Comparison of ENCODE assay signal across 25 cellular contexts in genomic region chr16:52709286-52709685, GRCh38.
DNase-seq lines count a peak whose midpoint lies in the region; ATAC-seq, FAIRE-seq and TF ChIP-seq lines count a peak whose summit lies in the region.
"Had no signal": no experiment of that assay in that cellular context is flagged by ENCODE, and none has a peak within 500 bp of the region (broad histone marks: within the 10 kb centered on the region; RNA-seq: fewer than 3 reads in every experiment).

No MANE protein-coding gene starts in this region.

- no peaks in the 10 kb centered on the region for H3F3A ChIP-seq in GM23248 (ENCODE audit: insufficient read depth)

- TF ChIP-seq CTCF in H1 (IDR thresholded peaks at IDR 0.05; ENCODE audit: control extremely low read depth in 1 of 3, insufficient read depth in 1 of 3, low read depth in 1 of 3, low read length in 3 of 3) (peak; percentile 27 to 38 (median 29)), lung (IDR thresholded peaks at IDR 0.05; ENCODE audit: control extremely low read depth, extremely low read depth) (no peak), Calu3 (IDR thresholded peaks at IDR 0.05; ENCODE audit: unreplicated experiment) (no peak)

- H3K36me3 ChIP-seq in H1 (ENCODE audit: control insufficient read depth in 2 of 4, insufficient read depth in 4 of 4, low read length in 3 of 4): no peaks in the 10 kb centered on the region
- H3K36me3 ChIP-seq in lung (ENCODE audit: control insufficient read depth in 2 of 2, insufficient read depth in 2 of 2, low read length in 2 of 2): no peaks in the 10 kb centered on the region
- H3K36me3 ChIP-seq in GM23248 (ENCODE audit: low read depth): no peaks in the 10 kb centered on the region
- H3K36me3 ChIP-seq: BE2C had no signal

- H2AK5ac ChIP-seq in H1 (ENCODE audit: low read depth, low read length): no peak overlapping the region

- no peak overlapping the region for H3K27ac ChIP-seq in H1 (ENCODE audit: low read depth, low read length)
- no peak overlapping the region for H3K27ac ChIP-seq in lung (ENCODE audit: low read depth in 1 of 2, low read length in 1 of 2)
- H3K27ac ChIP-seq in GM23248: no peak overlapping the region
- H3K27ac ChIP-seq: PC-9, RWPE1 had no signal

- no peak overlapping the region for H4K8ac ChIP-seq in H1 (ENCODE audit: extremely low read depth, insufficient read depth, low read length)

- DNase-seq in NCI-H82 (lab: John Stamatoyannopoulos, UW) (peak; percentile 8), NCI-H82 treated with DMSO at 0.1 percent for 48 hours (lab: John Stamatoyannopoulos, UW; ENCODE audit: unreplicated experiment) (no peak), H1 (ENCODE audit: low read depth in 1 of 2, low spot score in 2 of 2) (no peak), lung (ENCODE audit: low spot score) (peak; percentile 20), GM23248 (no peak), Calu3 (no peak), cardiac septum (ENCODE audit: low spot score) (no peak)
- DNase-seq: BE2C; CD4-positive, alpha-beta memory T cell; HCEC 1CT; Kasumi-1; MM.1S; NCI-H1092; NCI-H146; NCI-H2107; NCI-H510A treated with DMSO at 0.1 percent for 48 hours; NCI-H774; PC-9; SIG-M5 had no signal

- H3K4me1 ChIP-seq in H1 (replicated peaks in 1 of 4; ENCODE audit: control insufficient read depth in 3 of 4, insufficient read depth in 4 of 4, low read length in 3 of 4): 0 out of 7 replicates have a peak, but pooled peaks cover 0 to 2% (median 0%) of the 10 kb centered on the region in 4 experiments
- H3K4me1 ChIP-seq in lung (ENCODE audit: control insufficient read depth in 2 of 2, insufficient read depth in 2 of 2, low read length in 2 of 2): no peaks in the 10 kb centered on the region
- H3K4me1 ChIP-seq in GM23248 (ENCODE audit: insufficient read depth): no peaks in the 10 kb centered on the region

- POLR2A ChIA-PET in H1 (lab: Charles Lee; ENCODE audit: partially characterized antibody): no interaction called here

- H3K27me3 ChIP-seq in H1 (replicated peaks in 1 of 4; ENCODE audit: control insufficient read depth in 3 of 4, extremely low read depth in 1 of 4, insufficient read depth in 3 of 4, low read length in 3 of 4) (no peaks in the 10 kb centered on the region), lung (ENCODE audit: control insufficient read depth, insufficient read depth) (no peaks in the 10 kb centered on the region), GM23248 (replicated peaks; ENCODE audit: insufficient read depth) (no peaks in the 10 kb centered on the region)
- H3K27me3 ChIP-seq: BE2C had no signal

- no TSS peak for BruUV-seq in Calu3 (replicated peaks; lab: Mats Ljungman, UMichigan)

- no peak overlapping the region for H3K4me3 ChIP-seq in H1 (ENCODE audit: extremely low read depth in 1 of 4, insufficient read depth in 2 of 4, low read depth in 3 of 4, low read length in 4 of 4)
- no peak overlapping the region for H3K4me3 ChIP-seq in lung
- H3K4me3 ChIP-seq in GM23248: no peak overlapping the region
- H3K4me3 ChIP-seq: PC-9 had no signal

- H2BK5ac ChIP-seq in H1 (ENCODE audit: low read depth, low read length): no peak overlapping the region

- H3K79me2 ChIP-seq in H1 (ENCODE audit: control insufficient read depth in 1 of 2, insufficient read depth in 2 of 2, low read length in 2 of 2) (no peaks in the 10 kb centered on the region), GM23248 (ENCODE audit: insufficient read depth) (no peaks in the 10 kb centered on the region)

- no peaks in the 10 kb centered on the region for H3K9me2 ChIP-seq in GM23248 (ENCODE audit: insufficient read depth)

- H3K18ac ChIP-seq in H1 (ENCODE audit: extremely low read depth, low read length): no peak overlapping the region

- in situ Hi-C loops in GM23248 (cut with MboI): no loop called here

- H3K56ac ChIP-seq in H1 (replicated peaks; ENCODE audit: insufficient read length, low read depth, low read length): no peak overlapping the region

- no peaks in the 10 kb centered on the region for H3K36me3 Mint-ChIP-seq in Calu3 (ENCODE audit: insufficient read depth, unreplicated experiment)
- H3K36me3 Mint-ChIP-seq: CD4-positive, alpha-beta memory T cell; IgD-negative memory B cell had no signal

- H3K9ac ChIP-seq in H1 (replicated peaks in 1 of 4; ENCODE audit: extremely low read depth in 1 of 4, low read depth in 3 of 4, low read length in 3 of 4): no peak overlapping the region
- H3K9ac ChIP-seq in GM23248: no peak overlapping the region

- no peak for FAIRE-seq in H1 (lab: Jason Lieb, UNC)
- FAIRE-seq: GM12892, GM18507, HTR-8/SVneo had no signal

- H4K5ac ChIP-seq in H1 (ENCODE audit: insufficient read length, low read depth, low read length): no peak overlapping the region

- H3K23ac ChIP-seq in H1 (ENCODE audit: insufficient read length): no peak overlapping the region

- H2BK12ac ChIP-seq in H1 (ENCODE audit: low read depth, low read length): no peak overlapping the region

- no peak overlapping the region for H3K4me3 Mint-ChIP-seq in Calu3 (ENCODE audit: low read depth, unreplicated experiment)
- H3K4me3 Mint-ChIP-seq: CD4-positive, alpha-beta memory T cell; IgD-negative memory B cell had no signal

- CTCF ChIA-PET in H1 (lab: Charles Lee; ENCODE audit: partially characterized antibody) (interaction anchor here (0.6 to 2.7 kb wide), 8 partner anchors 8 to 610 kb away, joined by 3 to 11 read pairs (median 4); no protein-coding TSS in a partner anchor), Calu3 (lab: Charles Lee) (interaction anchor here (1.2 kb wide), 1 partner anchor 203 kb away, joined by 3 read pairs; no protein-coding TSS in a partner anchor)

- H3K9me3 ChIP-seq in H1 (ENCODE audit: insufficient read depth in 2 of 2, low read depth in 1 of 2, low read length in 1 of 2) (no peaks in the 10 kb centered on the region), lung (ENCODE audit: control insufficient read depth in 2 of 2, insufficient read depth in 1 of 2, low read length in 1 of 2) (no peaks in the 10 kb centered on the region), GM23248 (ENCODE audit: low read depth) (no peaks in the 10 kb centered on the region)
- H3K9me3 ChIP-seq: BE2C had no signal

- no peak for TF ChIP-seq EP300 in H1 (IDR thresholded peaks at IDR 0.05; ENCODE audit: borderline replicate concordance in 1 of 2, low read depth in 2 of 2, low read length in 2 of 2)

- H3K9me3 Mint-ChIP-seq in Calu3 (ENCODE audit: low read depth, unreplicated experiment): peaks cover 2% of the 10 kb centered on the region

- H2BK120ac ChIP-seq in H1 (replicated peaks; ENCODE audit: low read depth, low read length): no peak overlapping the region

- H2BK20ac ChIP-seq in H1 (ENCODE audit: low read length): no peak overlapping the region

- H3K4me1 Mint-ChIP-seq in Calu3 (ENCODE audit: low read depth, unreplicated experiment): no peaks in the 10 kb centered on the region
- H3K4me1 Mint-ChIP-seq: CD4-positive, alpha-beta memory T cell; IgD-negative memory B cell had no signal

- no peak overlapping the region for H2AFZ ChIP-seq in H1 (ENCODE audit: low read length)
- no peak overlapping the region for H2AFZ ChIP-seq in GM23248
- H2AFZ ChIP-seq: PC-9 had no signal

- H3K79me1 ChIP-seq in H1 (ENCODE audit: low read depth, low read length): no peaks in the 10 kb centered on the region

- no peaks in the 10 kb centered on the region for H3K23me2 ChIP-seq in H1 (ENCODE audit: low read depth, low read length)

- TF ChIP-seq POLR2A in H1 (IDR thresholded peaks at IDR 0.05; ENCODE audit: control extremely low read depth in 1 of 2, low read depth in 2 of 2, low read length in 2 of 2): no peak

- no peak overlapping the region for H3K27ac Mint-ChIP-seq in Calu3 (ENCODE audit: unreplicated experiment)
- H3K27ac Mint-ChIP-seq: IgD-negative memory B cell had no signal

- no peak overlapping the region for H3K4me2 ChIP-seq in H1 (ENCODE audit: insufficient read depth in 1 of 2, low read depth in 2 of 2, low read length in 2 of 2)
- no peak overlapping the region for H3K4me2 ChIP-seq in GM23248 (ENCODE audit: unreplicated experiment)
- H3K4me2 ChIP-seq: PC-9 had no signal

- no peak overlapping the region for H3K4ac ChIP-seq in H1 (replicated peaks; ENCODE audit: insufficient read length, low read depth, low read length)

- peak; percentile 25 to 63; a peak in 3 of 4 replicates for TF ChIP-seq RAD21 in H1 (IDR thresholded peaks at IDR 0.05 in 1 of 2, conservative IDR thresholded peaks at IDR 0.05 in 1 of 2; ENCODE audit: low read depth in 2 of 2, low read length in 2 of 2)

- H4K91ac ChIP-seq in H1 (replicated peaks; ENCODE audit: insufficient read length, low read length): no peak overlapping the region

- peaks cover 67% of the 10 kb centered on the region for H3K27me3 Mint-ChIP-seq in Calu3 (ENCODE audit: unreplicated experiment)
- H3K27me3 Mint-ChIP-seq: IgD-negative memory B cell had no signal

- ATAC-seq in lung (ENCODE audit: insufficient read depth, low FRiP score): no peak
- ATAC-seq: SK-N-SH treated with all-trans-retinoic acid at 6 μM for 48 hours had no signal

- intact Hi-C loops in Calu3 (cut with micrococcal nuclease; ENCODE audit: unreplicated experiment): no loop called here
- intact Hi-C loops in cardiac septum (cut with DNase I): no loop called here

- 62% methylated on average over 3 of the region's 3 CpGs; no CpG with 5 or more reads in 1 of the 2 experiments for WGBS in H1 (ENCODE audit: extremely low coverage in 1 of 2, insufficient coverage in 1 of 2, insufficient read length in 1 of 2, insufficient replicate concordance in 2 of 2, low coverage in 1 of 2, low lambda C conversion rate in 2 of 2, missing lambda C conversion rate in 1 of 2), 2 experiments
- WGBS in lung, 2 donors: 48 to 60% methylated on average over 3 of the region's 3 CpGs
- 4 to 8% methylated on average over 3 of the region's 3 CpGs for WGBS in GM23248 (ENCODE audit: low coverage in 1 of 2, low lambda C conversion rate in 2 of 2, missing lambda C conversion rate in 2 of 2), 2 experiments

- H2BK15ac ChIP-seq in H1 (ENCODE audit: low read length): no peak overlapping the region

- H4K20me1 ChIP-seq in H1 (replicated peaks in 1 of 2; ENCODE audit: control insufficient read depth in 1 of 2, insufficient read depth in 2 of 2, low read length in 2 of 2) (no peaks in the 10 kb centered on the region), GM23248 (ENCODE audit: insufficient read depth) (no peaks in the 10 kb centered on the region)

- H3K14ac ChIP-seq in H1 (ENCODE audit: insufficient read length): no peak overlapping the region

TF ChIP-seq in H1, 55 proteins besides CTCF, POLR2A, EP300 and RAD21 (continues in another document):
- TF ChIP-seq ATF3 (IDR thresholded peaks at IDR 0.05; ENCODE audit: insufficient read depth, low read depth, low read length): no peak
- no peak for TF ChIP-seq KDM5A (IDR thresholded peaks at IDR 0.05; ENCODE audit: low read length)
- TF ChIP-seq SIRT6 (IDR thresholded peaks at IDR 0.05; ENCODE audit: low read length): no peak

Comparison
In these comparisons a context has a peak if more than half of its experiments do, and no peak if none do; other contexts are left out.
1. DNase-seq: peak in NCI-H82 (single experiment) and lung (single experiment); none in NCI-H82 treated with DMSO at 0.1 percent for 48 hours (single experiment), H1 (0 of 2), GM23248 (single experiment), Calu3 (single experiment) and cardiac septum (single experiment).
2. CTCF ChIP-seq: peak in H1 (3 of 3); none in lung (single experiment) and Calu3 (single experiment).